2 cellular contexts compared by ENCODE assay signal in the genomic region with DNA sequence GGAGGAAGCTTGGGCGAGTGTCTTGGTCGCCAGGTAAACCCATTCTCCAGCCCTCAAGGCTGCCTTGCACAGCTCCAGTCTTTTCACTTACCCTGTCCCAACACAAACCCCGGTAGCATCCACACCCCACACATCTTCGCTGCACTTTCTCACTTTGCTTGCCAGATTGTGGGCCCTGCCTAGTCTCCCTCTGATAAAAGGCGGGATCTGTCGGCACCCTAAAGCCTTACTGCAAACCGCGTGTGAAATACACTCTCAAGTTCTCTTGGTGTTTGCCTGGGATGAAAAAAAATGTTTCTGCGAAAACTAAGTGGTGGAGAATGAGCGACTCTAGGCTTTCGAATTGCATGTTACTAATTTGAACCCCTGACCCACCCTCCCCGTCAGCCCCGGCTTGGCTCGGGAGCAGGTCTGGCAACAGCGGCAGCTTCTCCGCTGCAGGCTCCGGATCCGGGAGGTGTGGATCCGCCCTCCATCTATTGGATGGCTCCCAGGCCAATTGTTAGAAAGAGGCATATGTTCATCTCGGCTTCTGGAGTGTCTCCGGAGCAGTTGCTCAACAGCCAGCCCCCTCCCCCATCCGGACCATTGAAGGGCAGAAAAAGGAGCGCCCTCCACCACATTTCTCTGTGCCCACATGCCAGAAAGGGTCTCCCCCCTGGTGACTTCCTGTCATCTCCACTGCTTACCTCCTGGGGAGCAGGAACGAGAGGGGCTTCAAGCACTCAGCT.
A peak's percentile ranks its signal among the peaks of the same experiment; 100 is the strongest.
TF ChIP-seq lines count a peak whose summit lies in the region.

No MANE protein-coding gene starts in this region.

TF ChIP-seq in IMR-90, 13 proteins besides CTCF, POLR2A, EP300 and RAD21:
- TF ChIP-seq RFX5 (IDR thresholded peaks at IDR 0.05; ENCODE audit: low read depth, low read length) (no peak), CEBPB (IDR thresholded peaks at IDR 0.05; ENCODE audit: low read depth, low read length) (peak; percentile 86)

TF ChIP-seq in K562, 482 proteins besides CTCF, POLR2A, EP300 and RAD21 (continues in another document):
- TF ChIP-seq ZNF408 (CRISPR knock-in tag; IDR thresholded peaks at IDR 0.05; ENCODE audit: low read depth) (no peak), PHB (CRISPR knock-in tag; IDR thresholded peaks at IDR 0.05) (no peak), LCOR (CRISPR knock-in tag; IDR thresholded peaks at IDR 0.05) (no peak), SPI1 (IDR thresholded peaks at IDR 0.05; ENCODE audit: borderline replicate concordance, low read depth, low read length) (no peak), JUN (IDR thresholded peaks at IDR 0.05; ENCODE audit: borderline replicate concordance, low read depth, low read length) (no peak), JUN (CRISPR knock-in tag; IDR thresholded peaks at IDR 0.05; ENCODE audit: borderline replicate concordance) (no peak), HDAC8 (tag; IDR thresholded peaks at IDR 0.05) (no peak), SMARCE1 (IDR thresholded peaks at IDR 0.05) (no peak), ZBTB7A (IDR thresholded peaks at IDR 0.05; ENCODE audit: borderline replicate concordance, control insufficient read depth, low read depth, low read length) (0 out of 2 replicates have a peak, but pooled peaks have one; percentile 29), LEF1 (IDR thresholded peaks at IDR 0.05) (no peak), ESRRB (CRISPR knock-in tag; IDR thresholded peaks at IDR 0.05; ENCODE audit: borderline replicate concordance) (no peak), ZNF354B (CRISPR knock-in tag; IDR thresholded peaks at IDR 0.05) (no peak), TEAD2 (tag; IDR thresholded peaks at IDR 0.05) (no peak), GATA2 (CRISPR knock-in tag; IDR thresholded peaks at IDR 0.05) (no peak), ZNF324 (CRISPR knock-in tag; IDR thresholded peaks at IDR 0.05) (no peak), ZNF695 (CRISPR knock-in tag; IDR thresholded peaks at IDR 0.05) (no peak), ZNF197 (CRISPR knock-in tag; IDR thresholded peaks at IDR 0.05; ENCODE audit: low read depth) (no peak), NR4A1 (CRISPR knock-in tag; IDR thresholded peaks at IDR 0.05) (no peak), NR4A1 (tag; IDR thresholded peaks at IDR 0.05) (no peak), C11orf30 (IDR thresholded peaks at IDR 0.05; ENCODE audit: low read depth) (no peak), RCOR1 (IDR thresholded peaks at IDR 0.05; ENCODE audit: borderline replicate concordance in 1 of 2, low read depth in 2 of 2, low read length in 2 of 2) (0 out of 4 replicates have a peak, but pooled peaks of 1 of the 2 experiments have one; percentile 12), SOX6 (IDR thresholded peaks at IDR 0.05) (no peak), ZNF551 (CRISPR knock-in tag; IDR thresholded peaks at IDR 0.05) (no peak), CTBP1 (IDR thresholded peaks at IDR 0.05; ENCODE audit: borderline replicate concordance) (peak; percentile 29; the same call in 1 of the 2 replicates), ZNF644 (tag; IDR thresholded peaks at IDR 0.05; ENCODE audit: low read depth) (no peak), TAF1 (IDR thresholded peaks at IDR 0.05; ENCODE audit: control insufficient read depth, extremely low read depth, insufficient read depth, low read length, severe bottlenecking) (peak; percentile 35), CEBPB (tag; IDR thresholded peaks at IDR 0.05) (peak; percentile 93), NFRKB (IDR thresholded peaks at IDR 0.05; ENCODE audit: low read depth) (no peak), CEBPG (CRISPR knock-in tag; IDR thresholded peaks at IDR 0.05) (peak; percentile 62; the same call in 1 of the 2 replicates), CEBPG (tag; conservative IDR thresholded peaks at IDR 0.05 in 1 of 2, IDR thresholded peaks at IDR 0.05 in 1 of 2) (peak; percentile 36 to 64; a peak in 2 of 4 replicates), PURB (CRISPR knock-in tag; IDR thresholded peaks at IDR 0.05; ENCODE audit: low read depth) (no peak), L3MBTL2 (IDR thresholded peaks at IDR 0.05) (0 out of 2 replicates have a peak, but pooled peaks have one; percentile 39), TAL1 (IDR thresholded peaks at IDR 0.05) (no peak), SREBF1 (IDR thresholded peaks at IDR 0.05; ENCODE audit: borderline replicate concordance, low read depth, low read length) (no peak), KLF6 (CRISPR knock-in tag; IDR thresholded peaks at IDR 0.05; ENCODE audit: borderline replicate concordance) (no peak)
- TF ChIP-seq, protein P1, sequence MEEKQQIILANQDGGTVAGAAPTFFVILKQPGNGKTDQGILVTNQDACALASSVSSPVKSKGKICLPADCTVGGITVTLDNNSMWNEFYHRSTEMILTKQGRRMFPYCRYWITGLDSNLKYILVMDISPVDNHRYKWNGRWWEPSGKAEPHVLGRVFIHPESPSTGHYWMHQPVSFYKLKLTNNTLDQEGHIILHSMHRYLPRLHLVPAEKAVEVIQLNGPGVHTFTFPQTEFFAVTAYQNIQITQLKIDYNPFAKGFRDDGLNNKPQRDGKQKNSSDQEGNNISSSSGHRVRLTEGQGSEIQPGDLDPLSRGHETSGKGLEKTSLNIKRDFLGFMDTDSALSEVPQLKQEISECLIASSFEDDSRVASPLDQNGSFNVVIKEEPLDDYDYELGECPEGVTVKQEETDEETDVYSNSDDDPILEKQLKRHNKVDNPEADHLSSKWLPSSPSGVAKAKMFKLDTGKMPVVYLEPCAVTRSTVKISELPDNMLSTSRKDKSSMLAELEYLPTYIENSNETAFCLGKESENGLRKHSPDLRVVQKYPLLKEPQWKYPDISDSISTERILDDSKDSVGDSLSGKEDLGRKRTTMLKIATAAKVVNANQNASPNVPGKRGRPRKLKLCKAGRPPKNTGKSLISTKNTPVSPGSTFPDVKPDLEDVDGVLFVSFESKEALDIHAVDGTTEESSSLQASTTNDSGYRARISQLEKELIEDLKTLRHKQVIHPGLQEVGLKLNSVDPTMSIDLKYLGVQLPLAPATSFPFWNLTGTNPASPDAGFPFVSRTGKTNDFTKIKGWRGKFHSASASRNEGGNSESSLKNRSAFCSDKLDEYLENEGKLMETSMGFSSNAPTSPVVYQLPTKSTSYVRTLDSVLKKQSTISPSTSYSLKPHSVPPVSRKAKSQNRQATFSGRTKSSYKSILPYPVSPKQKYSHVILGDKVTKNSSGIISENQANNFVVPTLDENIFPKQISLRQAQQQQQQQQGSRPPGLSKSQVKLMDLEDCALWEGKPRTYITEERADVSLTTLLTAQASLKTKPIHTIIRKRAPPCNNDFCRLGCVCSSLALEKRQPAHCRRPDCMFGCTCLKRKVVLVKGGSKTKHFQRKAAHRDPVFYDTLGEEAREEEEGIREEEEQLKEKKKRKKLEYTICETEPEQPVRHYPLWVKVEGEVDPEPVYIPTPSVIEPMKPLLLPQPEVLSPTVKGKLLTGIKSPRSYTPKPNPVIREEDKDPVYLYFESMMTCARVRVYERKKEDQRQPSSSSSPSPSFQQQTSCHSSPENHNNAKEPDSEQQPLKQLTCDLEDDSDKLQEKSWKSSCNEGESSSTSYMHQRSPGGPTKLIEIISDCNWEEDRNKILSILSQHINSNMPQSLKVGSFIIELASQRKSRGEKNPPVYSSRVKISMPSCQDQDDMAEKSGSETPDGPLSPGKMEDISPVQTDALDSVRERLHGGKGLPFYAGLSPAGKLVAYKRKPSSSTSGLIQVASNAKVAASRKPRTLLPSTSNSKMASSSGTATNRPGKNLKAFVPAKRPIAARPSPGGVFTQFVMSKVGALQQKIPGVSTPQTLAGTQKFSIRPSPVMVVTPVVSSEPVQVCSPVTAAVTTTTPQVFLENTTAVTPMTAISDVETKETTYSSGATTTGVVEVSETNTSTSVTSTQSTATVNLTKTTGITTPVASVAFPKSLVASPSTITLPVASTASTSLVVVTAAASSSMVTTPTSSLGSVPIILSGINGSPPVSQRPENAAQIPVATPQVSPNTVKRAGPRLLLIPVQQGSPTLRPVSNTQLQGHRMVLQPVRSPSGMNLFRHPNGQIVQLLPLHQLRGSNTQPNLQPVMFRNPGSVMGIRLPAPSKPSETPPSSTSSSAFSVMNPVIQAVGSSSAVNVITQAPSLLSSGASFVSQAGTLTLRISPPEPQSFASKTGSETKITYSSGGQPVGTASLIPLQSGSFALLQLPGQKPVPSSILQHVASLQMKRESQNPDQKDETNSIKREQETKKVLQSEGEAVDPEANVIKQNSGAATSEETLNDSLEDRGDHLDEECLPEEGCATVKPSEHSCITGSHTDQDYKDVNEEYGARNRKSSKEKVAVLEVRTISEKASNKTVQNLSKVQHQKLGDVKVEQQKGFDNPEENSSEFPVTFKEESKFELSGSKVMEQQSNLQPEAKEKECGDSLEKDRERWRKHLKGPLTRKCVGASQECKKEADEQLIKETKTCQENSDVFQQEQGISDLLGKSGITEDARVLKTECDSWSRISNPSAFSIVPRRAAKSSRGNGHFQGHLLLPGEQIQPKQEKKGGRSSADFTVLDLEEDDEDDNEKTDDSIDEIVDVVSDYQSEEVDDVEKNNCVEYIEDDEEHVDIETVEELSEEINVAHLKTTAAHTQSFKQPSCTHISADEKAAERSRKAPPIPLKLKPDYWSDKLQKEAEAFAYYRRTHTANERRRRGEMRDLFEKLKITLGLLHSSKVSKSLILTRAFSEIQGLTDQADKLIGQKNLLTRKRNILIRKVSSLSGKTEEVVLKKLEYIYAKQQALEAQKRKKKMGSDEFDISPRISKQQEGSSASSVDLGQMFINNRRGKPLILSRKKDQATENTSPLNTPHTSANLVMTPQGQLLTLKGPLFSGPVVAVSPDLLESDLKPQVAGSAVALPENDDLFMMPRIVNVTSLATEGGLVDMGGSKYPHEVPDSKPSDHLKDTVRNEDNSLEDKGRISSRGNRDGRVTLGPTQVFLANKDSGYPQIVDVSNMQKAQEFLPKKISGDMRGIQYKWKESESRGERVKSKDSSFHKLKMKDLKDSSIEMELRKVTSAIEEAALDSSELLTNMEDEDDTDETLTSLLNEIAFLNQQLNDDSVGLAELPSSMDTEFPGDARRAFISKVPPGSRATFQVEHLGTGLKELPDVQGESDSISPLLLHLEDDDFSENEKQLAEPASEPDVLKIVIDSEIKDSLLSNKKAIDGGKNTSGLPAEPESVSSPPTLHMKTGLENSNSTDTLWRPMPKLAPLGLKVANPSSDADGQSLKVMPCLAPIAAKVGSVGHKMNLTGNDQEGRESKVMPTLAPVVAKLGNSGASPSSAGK (IDR thresholded peaks at IDR 0.05) = peak; percentile 43
- TF ChIP-seq, protein P2, sequence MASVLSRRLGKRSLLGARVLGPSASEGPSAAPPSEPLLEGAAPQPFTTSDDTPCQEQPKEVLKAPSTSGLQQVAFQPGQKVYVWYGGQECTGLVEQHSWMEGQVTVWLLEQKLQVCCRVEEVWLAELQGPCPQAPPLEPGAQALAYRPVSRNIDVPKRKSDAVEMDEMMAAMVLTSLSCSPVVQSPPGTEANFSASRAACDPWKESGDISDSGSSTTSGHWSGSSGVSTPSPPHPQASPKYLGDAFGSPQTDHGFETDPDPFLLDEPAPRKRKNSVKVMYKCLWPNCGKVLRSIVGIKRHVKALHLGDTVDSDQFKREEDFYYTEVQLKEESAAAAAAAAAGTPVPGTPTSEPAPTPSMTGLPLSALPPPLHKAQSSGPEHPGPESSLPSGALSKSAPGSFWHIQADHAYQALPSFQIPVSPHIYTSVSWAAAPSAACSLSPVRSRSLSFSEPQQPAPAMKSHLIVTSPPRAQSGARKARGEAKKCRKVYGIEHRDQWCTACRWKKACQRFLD (CRISPR knock-in tag; IDR thresholded peaks at IDR 0.05) = no peak
- TF ChIP-seq, protein P3, sequence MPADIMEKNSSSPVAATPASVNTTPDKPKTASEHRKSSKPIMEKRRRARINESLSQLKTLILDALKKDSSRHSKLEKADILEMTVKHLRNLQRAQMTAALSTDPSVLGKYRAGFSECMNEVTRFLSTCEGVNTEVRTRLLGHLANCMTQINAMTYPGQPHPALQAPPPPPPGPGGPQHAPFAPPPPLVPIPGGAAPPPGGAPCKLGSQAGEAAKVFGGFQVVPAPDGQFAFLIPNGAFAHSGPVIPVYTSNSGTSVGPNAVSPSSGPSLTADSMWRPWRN (IDR thresholded peaks at IDR 0.05; ENCODE audit: low read depth) = no peak
- TF ChIP-seq, protein P4, sequence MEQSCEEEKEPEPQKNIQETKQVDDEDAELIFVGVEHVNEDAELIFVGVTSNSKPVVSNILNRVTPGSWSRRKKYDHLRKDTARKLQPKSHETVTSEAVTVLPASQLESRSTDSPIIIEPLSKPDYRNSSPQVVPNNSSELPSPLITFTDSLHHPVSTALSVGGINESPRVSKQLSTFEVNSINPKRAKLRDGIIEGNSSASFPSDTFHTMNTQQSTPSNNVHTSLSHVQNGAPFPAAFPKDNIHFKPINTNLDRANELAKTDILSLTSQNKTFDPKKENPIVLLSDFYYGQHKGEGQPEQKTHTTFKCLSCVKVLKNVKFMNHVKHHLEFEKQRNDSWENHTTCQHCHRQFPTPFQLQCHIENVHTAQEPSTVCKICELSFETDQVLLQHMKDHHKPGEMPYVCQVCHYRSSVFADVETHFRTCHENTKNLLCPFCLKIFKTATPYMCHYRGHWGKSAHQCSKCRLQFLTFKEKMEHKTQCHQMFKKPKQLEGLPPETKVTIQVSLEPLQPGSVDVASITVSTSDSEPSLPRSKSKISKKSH (CRISPR knock-in tag; IDR thresholded peaks at IDR 0.05) = no peak
- TF ChIP-seq, protein P5, sequence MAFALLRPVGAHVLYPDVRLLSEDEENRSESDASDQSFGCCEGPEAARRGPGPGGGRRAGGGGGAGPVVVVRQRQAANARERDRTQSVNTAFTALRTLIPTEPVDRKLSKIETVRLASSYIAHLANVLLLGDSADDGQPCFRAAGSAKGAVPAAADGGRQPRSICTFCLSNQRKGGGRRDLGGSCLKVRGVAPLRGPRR (CRISPR knock-in tag; IDR thresholded peaks at IDR 0.05) = no peak
- TF ChIP-seq, protein P6, sequence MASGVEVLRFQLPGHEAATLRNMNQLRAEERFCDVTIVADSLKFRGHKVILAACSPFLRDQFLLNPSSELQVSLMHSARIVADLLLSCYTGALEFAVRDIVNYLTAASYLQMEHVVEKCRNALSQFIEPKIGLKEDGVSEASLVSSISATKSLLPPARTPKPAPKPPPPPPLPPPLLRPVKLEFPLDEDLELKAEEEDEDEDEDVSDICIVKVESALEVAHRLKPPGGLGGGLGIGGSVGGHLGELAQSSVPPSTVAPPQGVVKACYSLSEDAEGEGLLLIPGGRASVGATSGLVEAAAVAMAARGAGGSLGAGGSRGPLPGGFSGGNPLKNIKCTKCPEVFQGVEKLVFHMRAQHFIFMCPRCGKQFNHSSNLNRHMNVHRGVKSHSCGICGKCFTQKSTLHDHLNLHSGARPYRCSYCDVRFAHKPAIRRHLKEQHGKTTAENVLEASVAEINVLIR (CRISPR knock-in tag; IDR thresholded peaks at IDR 0.05) = no peak
- TF ChIP-seq, protein P7, sequence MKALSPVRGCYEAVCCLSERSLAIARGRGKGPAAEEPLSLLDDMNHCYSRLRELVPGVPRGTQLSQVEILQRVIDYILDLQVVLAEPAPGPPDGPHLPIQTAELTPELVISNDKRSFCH (CRISPR knock-in tag; IDR thresholded peaks at IDR 0.05) = no peak
- TF ChIP-seq, protein P7 (tag; IDR thresholded peaks at IDR 0.05) = no peak
- TF ChIP-seq, protein P8, sequence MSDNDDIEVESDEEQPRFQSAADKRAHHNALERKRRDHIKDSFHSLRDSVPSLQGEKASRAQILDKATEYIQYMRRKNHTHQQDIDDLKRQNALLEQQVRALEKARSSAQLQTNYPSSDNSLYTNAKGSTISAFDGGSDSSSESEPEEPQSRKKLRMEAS (CRISPR knock-in tag; IDR thresholded peaks at IDR 0.05) = peak; percentile 48; the same call in 1 of the 2 replicates
- TF ChIP-seq, protein P9, sequence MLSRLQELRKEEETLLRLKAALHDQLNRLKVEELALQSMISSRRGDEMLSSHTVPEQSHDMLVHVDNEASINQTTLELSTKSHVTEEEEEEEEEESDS (CRISPR knock-in tag; IDR thresholded peaks at IDR 0.05) = no peak
